ENCODE assay signal across 9 cellular contexts in the genomic region with DNA sequence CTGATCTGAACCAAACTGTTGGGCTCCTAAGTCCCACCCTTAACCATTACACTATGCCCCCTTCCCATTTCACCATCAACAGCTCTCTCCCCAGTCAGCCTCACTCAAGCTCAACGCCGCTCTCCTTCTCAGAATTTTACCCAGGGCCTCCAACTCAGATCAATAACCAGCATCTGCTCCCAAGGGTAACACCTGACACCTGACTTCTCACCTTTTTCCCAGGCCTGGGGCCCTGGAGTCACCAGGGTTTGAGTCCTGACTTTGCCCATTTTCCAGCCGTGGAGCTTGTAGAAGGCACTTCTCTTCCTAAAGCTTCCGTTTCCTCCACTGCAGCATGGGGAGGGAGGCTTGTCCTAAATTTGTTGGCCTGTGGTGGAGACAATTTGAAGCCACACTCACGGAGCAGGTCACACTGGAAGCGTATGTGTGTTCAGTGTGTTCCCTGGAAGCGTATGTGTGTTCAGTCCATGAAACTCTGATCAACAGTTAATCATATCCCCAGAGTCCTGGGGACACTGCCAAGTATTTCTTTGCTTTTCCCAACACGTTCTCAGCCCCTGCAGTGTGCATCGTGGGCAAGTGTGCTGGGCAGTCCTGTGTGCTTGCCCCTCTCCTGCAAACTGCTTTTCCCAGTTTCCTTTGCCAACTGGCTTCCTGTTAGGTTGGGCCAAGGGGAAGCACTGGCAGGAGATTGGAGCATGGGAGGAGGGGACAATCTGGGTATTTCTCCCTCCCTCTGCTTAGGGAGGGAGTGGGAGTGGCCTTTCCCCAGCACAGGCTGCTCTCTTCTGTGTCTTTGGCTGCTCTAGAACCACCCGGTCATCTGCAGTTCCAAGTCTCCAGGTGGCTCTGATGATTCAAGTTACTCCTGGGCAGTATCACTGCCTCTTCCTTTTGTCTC. TPM values are rescaled to one million over a fixed set of nuclear protein-coding genes. Genes with fewer than 3 reads are reported as not detected.
A peak's percentile ranks its signal among the peaks of the same experiment; 100 is the strongest.
DNase-seq lines count a peak whose midpoint lies in the region; ATAC-seq and TF ChIP-seq lines count a peak whose summit lies in the region.
"Had no signal": no experiment of that assay in that cellular context is flagged by ENCODE, and none has a peak within 500 bp of the region (broad histone marks: within the 10 kb centered on the region; RNA-seq: fewer than 3 reads in every experiment).

No MANE protein-coding gene starts in this region.

- DNase-seq in M059J (ENCODE audit: low read depth) (peak; percentile 53), cardiac fibroblast (ENCODE audit: low read depth in 2 of 2) (peak; percentile 61 to 82), midbrain (lab: John Stamatoyannopoulos, UW) (peak; percentile 46), superior temporal gyrus (ENCODE audit: extremely low spot score) (no peak), RKO (ENCODE audit: low spot score) (no peak)

- H3K27ac ChIP-seq in C4-2B, result peak overlapping the region; percentile 91
- H3K27ac ChIP-seq: SK-N-MC had no signal

- H3K4me3 ChIP-seq in cardiac fibroblast (replicated peaks in 1 of 2; ENCODE audit: low read depth in 2 of 2, low read length in 2 of 2), result no peak overlapping the region
- H3K4me3 ChIP-seq: SK-N-MC had no signal

- TF ChIP-seq CTCF in C4-2B (conservative IDR thresholded peaks at IDR 0.05) (no peak), cardiac fibroblast (IDR thresholded peaks at IDR 0.05; ENCODE audit: low read depth, low read length) (no peak)

- ATAC-seq in HG03135 (IDR thresholded peaks at IDR 0.05; ENCODE audit: unreplicated experiment) (no peak), GM18909 (IDR thresholded peaks at IDR 0.05; ENCODE audit: poor library complexity, unreplicated experiment) (no peak)

RNA-seq across cellular contexts. Expression of gene NEK6, which starts 36.9 kb away (rescaled TPM):
- total RNA-seq in M059J (2014; rRNA removed; shearing (Covaris generic)), result 51.3 and 88.5 TPM in 2 replicates

Comparison
In these comparisons a context has a peak if more than half of its experiments do, and no peak if none do; other contexts are left out.
1. DNase-seq: peak in M059J (single experiment), cardiac fibroblast (2 of 2) and midbrain (single experiment); none in superior temporal gyrus (single experiment) and RKO (single experiment).